26 cellular contexts compared by ENCODE assay signal in the genomic region with DNA sequence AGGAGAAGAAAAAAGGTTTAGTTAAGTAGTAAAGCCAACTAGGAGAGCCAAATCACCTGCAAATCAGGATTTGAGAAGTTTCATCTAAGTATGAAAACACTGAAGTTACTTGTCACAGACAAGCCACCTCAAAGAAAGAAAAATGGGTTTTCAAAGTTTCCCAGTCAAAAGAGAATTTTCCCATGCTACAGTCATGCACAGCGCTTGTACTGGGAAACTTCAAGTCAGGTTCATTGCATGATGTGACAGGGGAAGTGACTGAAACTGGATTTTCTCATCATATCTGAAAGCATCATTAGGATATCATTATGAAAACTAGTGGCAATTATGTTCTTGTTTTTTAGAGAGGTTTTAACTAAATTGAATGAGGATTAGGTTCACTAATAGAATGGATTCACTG.
DNase-seq lines count a peak whose midpoint lies in the region; ATAC-seq, FAIRE-seq and TF ChIP-seq lines count a peak whose summit lies in the region.
"Had no signal": no experiment of that assay in that cellular context is flagged by ENCODE, and none has a peak within 500 bp of the region (broad histone marks: within the 10 kb centered on the region; RNA-seq: fewer than 3 reads in every experiment).

No MANE protein-coding gene starts in this region.

- TF ChIP-seq CTCF in GM20000 (IDR thresholded peaks at IDR 0.05; ENCODE audit: extremely low read depth, missing control alignments), result no peak

- FAIRE-seq in islet of Langerhans (lab: Jason Lieb, UNC), result peak; percentile 51
- FAIRE-seq: D721Med had no signal

- DNase-seq in GM20000 (ENCODE audit: low spot score), result peak; percentile 25
- no peak for DNase-seq in stimulated activated CD4-positive, alpha-beta T cell treated with anti-CD3 and anti-CD28 coated beads, Interleukin-4, amount 100 ng/mL, for 1 hour
- no peak for DNase-seq in activated T-cell treated with anti-CD3 and anti-CD28 coated beads, Interleukin-2, amount 50 U/mL, for 48 hours
- DNase-seq: activated CD4-positive, alpha-beta T cell treated with anti-CD3 and anti-CD28 coated beads for 4 hours; activated naive CD4-positive, alpha-beta T cell treated with anti-CD3 and anti-CD28 coated beads for 36 hours; activated T-cell treated with anti-CD3 and anti-CD28 coated beads, Interleukin-2, amount 50 U/mL, for 72 hours; amniotic stem cell; colonic mucosa; effector memory CD8-positive, alpha-beta T cell; esophagus squamous epithelium; hypothalamus; IMR-90; islet precursor cell; left ventricle myocardium superior; naive thymus-derived CD4-positive, alpha-beta T cell; NCI-H1092 treated with DMSO at 0.1 percent for 48 hours; NCI-H2029; NCI-H2227 treated with DMSO at 0.1 percent for 48 hours; occipital lobe; RPMI8226; T-helper 2 cell had no signal

- peak; percentile 39 for ATAC-seq in GM18511 (IDR thresholded peaks at IDR 0.05; ENCODE audit: unreplicated experiment)
- peak; percentile 41 for ATAC-seq in HG02642 (IDR thresholded peaks at IDR 0.05; ENCODE audit: poor library complexity, unreplicated experiment)
- ATAC-seq in HG03521 (IDR thresholded peaks at IDR 0.05; ENCODE audit: unreplicated experiment), result no peak
- ATAC-seq: activated T-cell treated with anti-CD3 and anti-CD28 coated beads, Interleukin-2, amount 50 U/mL, for 72 hours; effector memory CD8-positive, alpha-beta T cell; left ventricle myocardium superior; naive thymus-derived CD4-positive, alpha-beta T cell had no signal
